Comparison of ENCODE assay signal across 26 cellular contexts in genomic region chr21:19433623-19434022, GRCh38.
"Had no signal": no experiment of that assay in that cellular context is flagged by ENCODE, and none has a peak within 500 bp of the region (broad histone marks: within the 10 kb centered on the region; RNA-seq: fewer than 3 reads in every experiment).

No MANE protein-coding gene starts in this region.

- H3K27ac Mint-ChIP-seq: mesothelial cell of epicardium; naive thymus-derived CD4-positive, alpha-beta T cell; nephron; neural progenitor cell; progenitor cell of endocrine pancreas; stimulated activated naive B cell treated with anti-CD40 and anti-IgM and Interleukin-4, amounts not matched to agents 10 μg/mL and 1 μg/mL and 100 μg/mL, for 72 hours; stimulated activated naive CD8-positive, alpha-beta T cell treated with anti-CD3 and anti-CD28 coated beads, Interleukin-15, Interleukin-2, amounts not matched to agents 100 ng/mL and 50 ng/mL, for 24 hours had no signal

- H2AFZ ChIP-seq: neural progenitor cell, parathyroid adenoma had no signal

- H3K36me3 Mint-ChIP-seq: mesothelial cell of epicardium; naive thymus-derived CD4-positive, alpha-beta T cell; neural progenitor cell; stimulated activated naive B cell treated with anti-CD40 and anti-IgM and Interleukin-4, amounts not matched to agents 10 μg/mL and 1 μg/mL and 100 μg/mL, for 72 hours had no signal

- H3K9me3 ChIP-seq: right lobe of liver, thoracic aorta, upper lobe of right lung, uterus had no signal

- H3K4me3 Mint-ChIP-seq: mesothelial cell of epicardium; naive thymus-derived CD4-positive, alpha-beta T cell; nephron; neural progenitor cell; stimulated activated naive B cell treated with anti-CD40 and anti-IgM and Interleukin-4, amounts not matched to agents 10 μg/mL and 1 μg/mL and 100 μg/mL, for 72 hours; stimulated activated naive CD8-positive, alpha-beta T cell treated with anti-CD3 and anti-CD28 coated beads, Interleukin-15, Interleukin-2, amounts not matched to agents 100 ng/mL and 50 ng/mL, for 24 hours had no signal

- H3K9ac ChIP-seq: neural progenitor cell, parathyroid adenoma had no signal

- DNase-seq: dermis blood vessel endothelial cell; effector memory CD4-positive, alpha-beta T cell; esophagus squamous epithelium; foreskin melanocyte; left cardiac atrium; left lung; mesenchymal stem cell; naive thymus-derived CD4-positive, alpha-beta T cell; right lobe of liver; small intestine; stimulated activated CD4-positive, alpha-beta T cell treated with anti-CD3 and anti-CD28 coated beads, Interleukin-15, amount 100 ng/mL, for 24 hours; stimulated activated CD4-positive, alpha-beta T cell treated with anti-CD3 and anti-CD28 coated beads, Interleukin-2, amount 100 ng/mL, for 48 hours; stimulated activated naive B cell treated with anti-CD40 and anti-IgM and Interleukin-4, amounts not matched to agents 10 μg/mL and 1 μg/mL and 100 μg/mL, for 72 hours; upper lobe of right lung; uterus had no signal

- H3K4me3 ChIP-seq: coronary artery, esophagus squamous epithelium, left lung, neural progenitor cell, right lobe of liver, thoracic aorta, tibial nerve, upper lobe of right lung, uterus had no signal

- ATAC-seq: left cardiac atrium; left lung; naive thymus-derived CD4-positive, alpha-beta T cell; right lobe of liver; stimulated activated naive B cell treated with anti-CD40 and anti-IgM and Interleukin-4, amounts not matched to agents 10 μg/mL and 1 μg/mL and 100 μg/mL, for 72 hours; upper lobe of right lung had no signal

- H3K27me3 Mint-ChIP-seq: naive thymus-derived CD4-positive, alpha-beta T cell; stimulated activated naive B cell treated with anti-CD40 and anti-IgM and Interleukin-4, amounts not matched to agents 10 μg/mL and 1 μg/mL and 100 μg/mL, for 72 hours; stimulated activated naive CD8-positive, alpha-beta T cell treated with anti-CD3 and anti-CD28 coated beads, Interleukin-15, Interleukin-2, amounts not matched to agents 100 ng/mL and 50 ng/mL, for 24 hours had no signal

- FAIRE-seq: endothelial cell of umbilical vein, islet of Langerhans, small intestine had no signal

- H3K79me2 ChIP-seq: parathyroid adenoma had no signal

- H3K36me3 ChIP-seq: esophagus squamous epithelium, left lung, neural progenitor cell, right lobe of liver, thoracic aorta, tibial nerve, upper lobe of right lung, uterus had no signal

- H3K27me3 ChIP-seq: esophagus squamous epithelium, left lung, neural progenitor cell, right lobe of liver, tibial nerve, upper lobe of right lung, uterus had no signal

- H3K27ac ChIP-seq: coronary artery, esophagus squamous epithelium, left lung, neural progenitor cell, parathyroid adenoma, right lobe of liver, thoracic aorta, tibial nerve, upper lobe of right lung, uterus had no signal

- H3K4me1 ChIP-seq: esophagus squamous epithelium, left lung, neural progenitor cell, parathyroid adenoma, right lobe of liver, tibial nerve, upper lobe of right lung, uterus had no signal

- H3K4me2 ChIP-seq: neural progenitor cell had no signal

- H3K4me1 Mint-ChIP-seq: mesothelial cell of epicardium; naive thymus-derived CD4-positive, alpha-beta T cell; nephron; neural progenitor cell; stimulated activated naive B cell treated with anti-CD40 and anti-IgM and Interleukin-4, amounts not matched to agents 10 μg/mL and 1 μg/mL and 100 μg/mL, for 72 hours had no signal
